In the genomic region with DNA sequence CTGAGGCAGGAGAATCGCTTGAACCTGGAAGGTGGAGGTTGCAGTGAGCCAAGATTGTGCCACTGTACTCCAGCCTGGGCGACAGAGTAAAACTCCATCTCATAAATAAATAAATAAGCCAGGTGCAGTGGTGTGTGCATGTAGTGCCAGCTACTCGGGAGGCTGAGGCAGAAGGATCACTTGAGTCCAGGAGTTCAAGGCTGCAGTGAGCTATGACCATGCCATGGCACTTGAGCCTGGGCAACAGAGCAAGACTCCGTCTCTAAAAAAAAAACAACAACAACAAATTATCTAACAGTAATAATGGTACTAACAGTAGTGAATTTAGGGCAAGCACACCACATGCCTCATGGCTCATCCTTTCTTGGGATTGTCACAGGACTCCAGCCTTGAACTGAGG, we compare ENCODE assay signal across 1 cellular context.
A peak's percentile ranks its signal among the peaks of the same experiment; 100 is the strongest.
TF ChIP-seq lines count a peak whose summit lies in the region.

No MANE protein-coding gene starts in this region.

TF ChIP-seq in K562, 482 proteins besides CTCF, POLR2A, EP300 and RAD21 (continued from another document):
- TF ChIP-seq, protein P1, sequence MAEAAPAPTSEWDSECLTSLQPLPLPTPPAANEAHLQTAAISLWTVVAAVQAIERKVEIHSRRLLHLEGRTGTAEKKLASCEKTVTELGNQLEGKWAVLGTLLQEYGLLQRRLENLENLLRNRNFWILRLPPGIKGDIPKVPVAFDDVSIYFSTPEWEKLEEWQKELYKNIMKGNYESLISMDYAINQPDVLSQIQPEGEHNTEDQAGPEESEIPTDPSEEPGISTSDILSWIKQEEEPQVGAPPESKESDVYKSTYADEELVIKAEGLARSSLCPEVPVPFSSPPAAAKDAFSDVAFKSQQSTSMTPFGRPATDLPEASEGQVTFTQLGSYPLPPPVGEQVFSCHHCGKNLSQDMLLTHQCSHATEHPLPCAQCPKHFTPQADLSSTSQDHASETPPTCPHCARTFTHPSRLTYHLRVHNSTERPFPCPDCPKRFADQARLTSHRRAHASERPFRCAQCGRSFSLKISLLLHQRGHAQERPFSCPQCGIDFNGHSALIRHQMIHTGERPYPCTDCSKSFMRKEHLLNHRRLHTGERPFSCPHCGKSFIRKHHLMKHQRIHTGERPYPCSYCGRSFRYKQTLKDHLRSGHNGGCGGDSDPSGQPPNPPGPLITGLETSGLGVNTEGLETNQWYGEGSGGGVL (CRISPR knock-in tag; IDR thresholded peaks at IDR 0.05), result peak; percentile 47; the same call in 1 of the 2 replicates
- TF ChIP-seq ZNF311 (CRISPR knock-in tag; IDR thresholded peaks at IDR 0.05) (peak; percentile 61; the same call in 1 of the 2 replicates), ZNF586 (CRISPR knock-in tag; conservative IDR thresholded peaks at IDR 0.05) (0 out of 2 replicates have a peak, but pooled peaks have one; percentile 39), NFRKB (IDR thresholded peaks at IDR 0.05; ENCODE audit: low read depth) (peak; percentile 22), SRF (CRISPR knock-in tag; IDR thresholded peaks at IDR 0.05) (peak in 1 of 2 experiments; percentile 55; a peak in 1 of 4 replicates), ZNF436 (CRISPR knock-in tag; IDR thresholded peaks at IDR 0.05) (0 out of 2 replicates have a peak, but pooled peaks have one; percentile 14), ZNF785 (CRISPR knock-in tag; IDR thresholded peaks at IDR 0.05) (0 out of 2 replicates have a peak, but pooled peaks have one; percentile 40), ELF4 (CRISPR knock-in tag; IDR thresholded peaks at IDR 0.05) (0 out of 2 replicates have a peak, but pooled peaks have one; percentile 19), MTF1 (CRISPR knock-in tag; IDR thresholded peaks at IDR 0.05; ENCODE audit: borderline replicate concordance) (0 out of 2 replicates have a peak, but pooled peaks have one; percentile 37)
- TF ChIP-seq, protein P2, sequence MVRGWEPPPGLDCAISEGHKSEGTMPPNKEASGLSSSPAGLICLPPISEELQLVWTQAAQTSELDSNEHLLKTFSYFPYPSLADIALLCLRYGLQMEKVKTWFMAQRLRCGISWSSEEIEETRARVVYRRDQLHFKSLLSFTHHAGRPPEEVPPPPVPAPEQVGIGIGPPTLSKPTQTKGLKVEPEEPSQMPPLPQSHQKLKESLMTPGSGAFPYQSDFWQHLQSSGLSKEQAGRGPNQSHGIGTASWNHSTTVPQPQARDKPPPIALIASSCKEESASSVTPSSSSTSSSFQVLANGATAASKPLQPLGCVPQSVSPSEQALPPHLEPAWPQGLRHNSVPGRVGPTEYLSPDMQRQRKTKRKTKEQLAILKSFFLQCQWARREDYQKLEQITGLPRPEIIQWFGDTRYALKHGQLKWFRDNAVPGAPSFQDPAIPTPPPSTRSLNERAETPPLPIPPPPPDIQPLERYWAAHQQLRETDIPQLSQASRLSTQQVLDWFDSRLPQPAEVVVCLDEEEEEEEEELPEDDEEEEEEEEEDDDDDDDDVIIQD (CRISPR knock-in tag; IDR thresholded peaks at IDR 0.05), result 0 out of 2 replicates have a peak, but pooled peaks have one; percentile 60
- TF ChIP-seq, protein P3, sequence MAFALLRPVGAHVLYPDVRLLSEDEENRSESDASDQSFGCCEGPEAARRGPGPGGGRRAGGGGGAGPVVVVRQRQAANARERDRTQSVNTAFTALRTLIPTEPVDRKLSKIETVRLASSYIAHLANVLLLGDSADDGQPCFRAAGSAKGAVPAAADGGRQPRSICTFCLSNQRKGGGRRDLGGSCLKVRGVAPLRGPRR (CRISPR knock-in tag; IDR thresholded peaks at IDR 0.05), result 0 out of 2 replicates have a peak, but pooled peaks have one; percentile 47
- TF ChIP-seq, protein P4, sequence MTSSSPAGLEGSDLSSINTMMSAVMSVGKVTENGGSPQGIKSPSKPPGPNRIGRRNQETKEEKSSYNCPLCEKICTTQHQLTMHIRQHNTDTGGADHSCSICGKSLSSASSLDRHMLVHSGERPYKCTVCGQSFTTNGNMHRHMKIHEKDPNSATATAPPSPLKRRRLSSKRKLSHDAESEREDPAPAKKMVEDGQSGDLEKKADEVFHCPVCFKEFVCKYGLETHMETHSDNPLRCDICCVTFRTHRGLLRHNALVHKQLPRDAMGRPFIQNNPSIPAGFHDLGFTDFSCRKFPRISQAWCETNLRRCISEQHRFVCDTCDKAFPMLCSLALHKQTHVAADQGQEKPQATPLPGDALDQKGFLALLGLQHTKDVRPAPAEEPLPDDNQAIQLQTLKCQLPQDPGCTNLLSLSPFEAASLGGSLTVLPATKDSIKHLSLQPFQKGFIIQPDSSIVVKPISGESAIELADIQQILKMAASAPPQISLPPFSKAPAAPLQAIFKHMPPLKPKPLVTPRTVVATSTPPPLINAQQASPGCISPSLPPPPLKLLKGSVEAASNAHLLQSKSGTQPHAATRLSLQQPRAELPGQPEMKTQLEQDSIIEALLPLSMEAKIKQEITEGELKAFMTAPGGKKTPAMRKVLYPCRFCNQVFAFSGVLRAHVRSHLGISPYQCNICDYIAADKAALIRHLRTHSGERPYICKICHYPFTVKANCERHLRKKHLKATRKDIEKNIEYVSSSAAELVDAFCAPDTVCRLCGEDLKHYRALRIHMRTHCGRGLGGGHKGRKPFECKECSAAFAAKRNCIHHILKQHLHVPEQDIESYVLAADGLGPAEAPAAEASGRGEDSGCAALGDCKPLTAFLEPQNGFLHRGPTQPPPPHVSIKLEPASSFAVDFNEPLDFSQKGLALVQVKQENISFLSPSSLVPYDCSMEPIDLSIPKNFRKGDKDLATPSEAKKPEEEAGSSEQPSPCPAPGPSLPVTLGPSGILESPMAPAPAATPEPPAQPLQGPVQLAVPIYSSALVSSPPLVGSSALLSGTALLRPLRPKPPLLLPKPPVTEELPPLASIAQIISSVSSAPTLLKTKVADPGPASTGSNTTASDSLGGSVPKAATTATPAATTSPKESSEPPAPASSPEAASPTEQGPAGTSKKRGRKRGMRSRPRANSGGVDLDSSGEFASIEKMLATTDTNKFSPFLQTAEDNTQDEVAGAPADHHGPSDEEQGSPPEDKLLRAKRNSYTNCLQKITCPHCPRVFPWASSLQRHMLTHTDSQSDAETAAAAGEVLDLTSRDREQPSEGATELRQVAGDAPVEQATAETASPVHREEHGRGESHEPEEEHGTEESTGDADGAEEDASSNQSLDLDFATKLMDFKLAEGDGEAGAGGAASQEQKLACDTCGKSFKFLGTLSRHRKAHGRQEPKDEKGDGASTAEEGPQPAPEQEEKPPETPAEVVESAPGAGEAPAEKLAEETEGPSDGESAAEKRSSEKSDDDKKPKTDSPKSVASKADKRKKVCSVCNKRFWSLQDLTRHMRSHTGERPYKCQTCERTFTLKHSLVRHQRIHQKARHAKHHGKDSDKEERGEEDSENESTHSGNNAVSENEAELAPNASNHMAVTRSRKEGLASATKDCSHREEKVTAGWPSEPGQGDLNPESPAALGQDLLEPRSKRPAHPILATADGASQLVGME (CRISPR knock-in tag; IDR thresholded peaks at IDR 0.05), result 0 out of 2 replicates have a peak, but pooled peaks have one; percentile 71
- TF ChIP-seq, protein P5, sequence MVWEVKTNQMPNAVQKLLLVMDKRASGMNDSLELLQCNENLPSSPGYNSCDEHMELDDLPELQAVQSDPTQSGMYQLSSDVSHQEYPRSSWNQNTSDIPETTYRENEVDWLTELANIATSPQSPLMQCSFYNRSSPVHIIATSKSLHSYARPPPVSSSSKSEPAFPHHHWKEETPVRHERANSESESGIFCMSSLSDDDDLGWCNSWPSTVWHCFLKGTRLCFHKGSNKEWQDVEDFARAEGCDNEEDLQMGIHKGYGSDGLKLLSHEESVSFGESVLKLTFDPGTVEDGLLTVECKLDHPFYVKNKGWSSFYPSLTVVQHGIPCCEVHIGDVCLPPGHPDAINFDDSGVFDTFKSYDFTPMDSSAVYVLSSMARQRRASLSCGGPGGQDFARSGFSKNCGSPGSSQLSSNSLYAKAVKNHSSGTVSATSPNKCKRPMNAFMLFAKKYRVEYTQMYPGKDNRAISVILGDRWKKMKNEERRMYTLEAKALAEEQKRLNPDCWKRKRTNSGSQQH (CRISPR knock-in tag; IDR thresholded peaks at IDR 0.05), result 0 out of 2 replicates have a peak, but pooled peaks have one; percentile 59
